1 cellular context compared by ENCODE assay signal in genomic region chr5:89255845-89256463, GRCh38.
TF ChIP-seq lines count a peak whose summit lies in the region.

No MANE protein-coding gene starts in this region.

TF ChIP-seq in GM23338, 12 proteins besides CTCF, POLR2A, EP300 and RAD21 (continued from another document):
- TF ChIP-seq JUNB (IDR thresholded peaks at IDR 0.05; ENCODE audit: unreplicated experiment), result no peak
